20 cellular contexts compared by ENCODE assay signal in genomic region chr7:5213286-5213645, GRCh38.
"Had no signal": no experiment of that assay in that cellular context is flagged by ENCODE, and none has a peak within 500 bp of the region (broad histone marks: within the 10 kb centered on the region; RNA-seq: fewer than 3 reads in every experiment).

No MANE protein-coding gene starts in this region.

- H3K27ac ChIP-seq: breast epithelium, psoas muscle, right atrium auricular region, transverse colon, uterus had no signal

- H3K4me1 ChIP-seq: breast epithelium, transverse colon had no signal

- H3K9me3 Mint-ChIP-seq: activated naive CD8-positive, alpha-beta T cell treated with anti-CD3 and anti-CD28 coated beads for 36 hours; activated T-helper 17 cell treated with anti-CD3 and anti-CD28 coated beads, Interleukin-2, amount 50 U/mL, for 72 hours; naive thymus-derived CD4-positive, alpha-beta T cell; stimulated activated effector memory CD8-positive, alpha-beta T cell treated with anti-CD3 and anti-CD28 coated beads, Interleukin-12 subunit alpha, Interleukin-12 subunit beta, amount 100 ng/mL, for 72 hours; stimulated activated naive CD8-positive, alpha-beta T cell treated with anti-CD3 and anti-CD28 coated beads, Interleukin-15, amount 100 ng/mL, for 72 hours had no signal

- ATAC-seq: activated CD8-positive, alpha-beta T cell treated with anti-CD3 and anti-CD28 coated beads, Interleukin-2, amount 10 ng/mL, durations not matched to agents 7 days and 5 days; activated T-helper 17 cell treated with anti-CD3 and anti-CD28 coated beads, Interleukin-2, amount 50 U/mL, for 72 hours; left lobe of liver; naive thymus-derived CD4-positive, alpha-beta T cell; psoas muscle; stimulated activated effector memory CD8-positive, alpha-beta T cell treated with anti-CD3 and anti-CD28 coated beads, Interleukin-12 subunit alpha, Interleukin-12 subunit beta, amount 100 ng/mL, for 72 hours; stimulated activated naive CD8-positive, alpha-beta T cell treated with anti-CD3 and anti-CD28 coated beads, Interleukin-15, amount 100 ng/mL, for 72 hours had no signal

- H3K27me3 ChIP-seq: breast epithelium, right atrium auricular region, transverse colon, uterus had no signal

- H3K4me3 ChIP-seq: breast epithelium, lung, psoas muscle, right atrium auricular region, transverse colon, uterus had no signal

- H3K27me3 Mint-ChIP-seq: activated naive CD8-positive, alpha-beta T cell treated with anti-CD3 and anti-CD28 coated beads for 36 hours; activated T-helper 17 cell treated with anti-CD3 and anti-CD28 coated beads, Interleukin-2, amount 50 U/mL, for 72 hours; naive thymus-derived CD4-positive, alpha-beta T cell; stimulated activated naive CD8-positive, alpha-beta T cell treated with anti-CD3 and anti-CD28 coated beads, Interleukin-15, amount 100 ng/mL, for 72 hours had no signal

- H3K4me3 Mint-ChIP-seq: activated CD8-positive, alpha-beta T cell treated with anti-CD3 and anti-CD28 coated beads, Interleukin-2, amount 10 ng/mL, durations not matched to agents 7 days and 5 days; activated naive CD8-positive, alpha-beta T cell treated with anti-CD3 and anti-CD28 coated beads for 36 hours; activated T-helper 17 cell treated with anti-CD3 and anti-CD28 coated beads, Interleukin-2, amount 50 U/mL, for 72 hours; naive thymus-derived CD4-positive, alpha-beta T cell; stimulated activated effector memory CD8-positive, alpha-beta T cell treated with anti-CD3 and anti-CD28 coated beads, Interleukin-12 subunit alpha, Interleukin-12 subunit beta, amount 100 ng/mL, for 72 hours; stimulated activated naive CD8-positive, alpha-beta T cell treated with anti-CD3 and anti-CD28 coated beads, Interleukin-15, amount 100 ng/mL, for 72 hours had no signal

- H3K27ac Mint-ChIP-seq: activated CD8-positive, alpha-beta T cell treated with anti-CD3 and anti-CD28 coated beads, Interleukin-2, amount 10 ng/mL, durations not matched to agents 7 days and 5 days; activated naive CD8-positive, alpha-beta T cell treated with anti-CD3 and anti-CD28 coated beads for 36 hours; activated T-helper 17 cell treated with anti-CD3 and anti-CD28 coated beads, Interleukin-2, amount 50 U/mL, for 72 hours; naive thymus-derived CD4-positive, alpha-beta T cell; stimulated activated effector memory CD8-positive, alpha-beta T cell treated with anti-CD3 and anti-CD28 coated beads, Interleukin-12 subunit alpha, Interleukin-12 subunit beta, amount 100 ng/mL, for 72 hours had no signal

- H3K36me3 ChIP-seq: uterus had no signal

- H3K9me3 ChIP-seq: breast epithelium, psoas muscle, right atrium auricular region, transverse colon, uterus had no signal

- DNase-seq: activated CD4-positive, alpha-beta T cell treated with anti-CD3 and anti-CD28 coated beads for 1 hour; activated CD4-positive, alpha-beta T cell treated with anti-CD3 and anti-CD28 coated beads, Interleukin-2, amount 50 U/mL, for 1 hour; activated CD8-positive, alpha-beta T cell treated with anti-CD3 and anti-CD28 coated beads, Interleukin-2, amount 10 ng/mL, durations not matched to agents 7 days and 5 days; activated naive CD4-positive, alpha-beta T cell treated with Interleukin-2 at 50 U/mL for 16 hours; activated naive CD8-positive, alpha-beta T cell treated with anti-CD3 and anti-CD28 coated beads for 36 hours; cortex of kidney; erythroblast; foreskin fibroblast; naive thymus-derived CD4-positive, alpha-beta T cell; psoas muscle; stimulated activated CD4-positive, alpha-beta T cell treated with anti-CD3 and anti-CD28 coated beads, Interleukin-2, amount 100 ng/mL, for 24 hours; stimulated activated naive CD8-positive, alpha-beta T cell treated with anti-CD3 and anti-CD28 coated beads, Interleukin-15, amount 100 ng/mL, for 72 hours; transverse colon; uterus had no signal
